ENCODE assay signal across 1 cellular context in the genomic region with DNA sequence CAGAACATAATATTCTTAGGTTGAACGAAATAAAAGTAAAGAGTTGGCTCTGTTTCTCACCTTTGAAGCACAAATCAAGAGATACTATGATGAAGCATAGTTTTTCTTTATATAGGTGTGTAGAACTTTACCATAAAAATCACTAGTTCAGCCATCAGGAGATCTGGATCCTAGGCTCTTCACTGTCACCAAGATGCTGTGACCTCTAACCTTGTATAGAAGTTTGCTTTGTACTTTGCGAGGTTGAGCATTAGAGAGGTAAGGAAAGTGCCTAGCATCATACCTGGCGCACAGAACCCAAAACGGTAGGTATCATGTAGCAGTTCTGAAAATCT.
TF ChIP-seq lines count a peak whose summit lies in the region.

No MANE protein-coding gene starts in this region.

TF ChIP-seq in HepG2, 621 proteins besides CTCF, POLR2A, EP300 and RAD21 (continued from another document):
- TF ChIP-seq CHD4 (IDR thresholded peaks at IDR 0.05; ENCODE audit: borderline replicate concordance, low read length) (0 out of 2 replicates have a peak, but pooled peaks have one; percentile 49), NR2F6 (IDR thresholded peaks at IDR 0.05) (peak; percentile 64; the same call in 1 of the 2 replicates), NR2F6 (CRISPR knock-in tag; IDR thresholded peaks at IDR 0.05) (0 out of 2 replicates have a peak, but pooled peaks have one; percentile 33), ZNF317 (CRISPR knock-in tag; IDR thresholded peaks at IDR 0.05) (0 out of 2 replicates have a peak, but pooled peaks have one; percentile 3), TAF15 (IDR thresholded peaks at IDR 0.05; ENCODE audit: low read depth, low read length, poor library complexity, severe bottlenecking) (no peak), ZFP62 (CRISPR knock-in tag; IDR thresholded peaks at IDR 0.05) (no peak), ZNF704 (CRISPR knock-in tag; IDR thresholded peaks at IDR 0.05; ENCODE audit: borderline replicate concordance) (no peak), NR2F1 (CRISPR knock-in tag; IDR thresholded peaks at IDR 0.05) (peak in 1 of 2 experiments; percentile 60; a peak in 2 of 4 replicates), ZNF792 (CRISPR knock-in tag; IDR thresholded peaks at IDR 0.05) (no peak), ZNF232 (CRISPR knock-in tag; IDR thresholded peaks at IDR 0.05; ENCODE audit: borderline replicate concordance) (0 out of 2 replicates have a peak, but pooled peaks have one; percentile 19), NRL (CRISPR knock-in tag; IDR thresholded peaks at IDR 0.05; ENCODE audit: borderline replicate concordance) (no peak), ZSCAN20 (CRISPR knock-in tag; IDR thresholded peaks at IDR 0.05; ENCODE audit: borderline replicate concordance) (no peak), ZNF12 (CRISPR knock-in tag; IDR thresholded peaks at IDR 0.05) (0 out of 2 replicates have a peak, but pooled peaks have one; percentile 30), CCDC6 (CRISPR knock-in tag; IDR thresholded peaks at IDR 0.05) (no peak), ZNF563 (CRISPR knock-in tag; IDR thresholded peaks at IDR 0.05) (peak; percentile 13; the same call in 1 of the 2 replicates), NFIC (IDR thresholded peaks at IDR 0.05; ENCODE audit: low read length) (0 out of 2 replicates have a peak, but pooled peaks have one; percentile 15), SIN3A (IDR thresholded peaks at IDR 0.05; ENCODE audit: borderline replicate concordance, low read depth, low read length) (no peak), MIER2 (CRISPR knock-in tag; IDR thresholded peaks at IDR 0.05) (0 out of 2 replicates have a peak, but pooled peaks have one; percentile 16), ZNF292 (CRISPR knock-in tag; IDR thresholded peaks at IDR 0.05; ENCODE audit: borderline replicate concordance, low read depth) (0 out of 2 replicates have a peak, but pooled peaks have one; percentile 7), ZC3H13 (CRISPR knock-in tag; IDR thresholded peaks at IDR 0.05) (0 out of 2 replicates have a peak, but pooled peaks have one; percentile 8), ZFP90 (CRISPR knock-in tag; IDR thresholded peaks at IDR 0.05; ENCODE audit: borderline replicate concordance) (no peak), ZFP41 (CRISPR knock-in tag; IDR thresholded peaks at IDR 0.05; ENCODE audit: borderline replicate concordance) (no peak), ZNF275 (CRISPR knock-in tag; IDR thresholded peaks at IDR 0.05; ENCODE audit: borderline replicate concordance) (0 out of 2 replicates have a peak, but pooled peaks have one; percentile 21), THAP11 (CRISPR knock-in tag; IDR thresholded peaks at IDR 0.05) (no peak), TOPORS (CRISPR knock-in tag; IDR thresholded peaks at IDR 0.05) (0 out of 2 replicates have a peak, but pooled peaks have one; percentile 5), ATF3 (CRISPR knock-in tag; IDR thresholded peaks at IDR 0.05) (no peak), ZNF180 (CRISPR knock-in tag; IDR thresholded peaks at IDR 0.05; ENCODE audit: borderline replicate concordance, low read depth) (0 out of 2 replicates have a peak, but pooled peaks have one; percentile 41), PHF21A (CRISPR knock-in tag; IDR thresholded peaks at IDR 0.05) (no peak)
- TF ChIP-seq, protein P1, sequence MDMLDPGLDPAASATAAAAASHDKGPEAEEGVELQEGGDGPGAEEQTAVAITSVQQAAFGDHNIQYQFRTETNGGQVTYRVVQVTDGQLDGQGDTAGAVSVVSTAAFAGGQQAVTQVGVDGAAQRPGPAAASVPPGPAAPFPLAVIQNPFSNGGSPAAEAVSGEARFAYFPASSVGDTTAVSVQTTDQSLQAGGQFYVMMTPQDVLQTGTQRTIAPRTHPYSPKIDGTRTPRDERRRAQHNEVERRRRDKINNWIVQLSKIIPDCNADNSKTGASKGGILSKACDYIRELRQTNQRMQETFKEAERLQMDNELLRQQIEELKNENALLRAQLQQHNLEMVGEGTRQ (IDR thresholded peaks at IDR 0.05; ENCODE audit: low read depth, low read length) = no peak
- TF ChIP-seq, protein P1 (CRISPR knock-in tag; IDR thresholded peaks at IDR 0.05; ENCODE audit: borderline replicate concordance) = 0 out of 2 replicates have a peak, but pooled peaks have one; percentile 8
- TF ChIP-seq, protein P2, sequence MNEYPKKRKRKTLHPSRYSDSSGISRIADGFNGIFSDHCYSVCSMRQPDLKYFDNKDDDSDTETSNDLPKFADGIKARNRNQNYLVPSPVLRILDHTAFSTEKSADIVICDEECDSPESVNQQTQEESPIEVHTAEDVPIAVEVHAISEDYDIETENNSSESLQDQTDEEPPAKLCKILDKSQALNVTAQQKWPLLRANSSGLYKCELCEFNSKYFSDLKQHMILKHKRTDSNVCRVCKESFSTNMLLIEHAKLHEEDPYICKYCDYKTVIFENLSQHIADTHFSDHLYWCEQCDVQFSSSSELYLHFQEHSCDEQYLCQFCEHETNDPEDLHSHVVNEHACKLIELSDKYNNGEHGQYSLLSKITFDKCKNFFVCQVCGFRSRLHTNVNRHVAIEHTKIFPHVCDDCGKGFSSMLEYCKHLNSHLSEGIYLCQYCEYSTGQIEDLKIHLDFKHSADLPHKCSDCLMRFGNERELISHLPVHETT (CRISPR knock-in tag; conservative IDR thresholded peaks at IDR 0.05) = no peak
- TF ChIP-seq, protein P3, sequence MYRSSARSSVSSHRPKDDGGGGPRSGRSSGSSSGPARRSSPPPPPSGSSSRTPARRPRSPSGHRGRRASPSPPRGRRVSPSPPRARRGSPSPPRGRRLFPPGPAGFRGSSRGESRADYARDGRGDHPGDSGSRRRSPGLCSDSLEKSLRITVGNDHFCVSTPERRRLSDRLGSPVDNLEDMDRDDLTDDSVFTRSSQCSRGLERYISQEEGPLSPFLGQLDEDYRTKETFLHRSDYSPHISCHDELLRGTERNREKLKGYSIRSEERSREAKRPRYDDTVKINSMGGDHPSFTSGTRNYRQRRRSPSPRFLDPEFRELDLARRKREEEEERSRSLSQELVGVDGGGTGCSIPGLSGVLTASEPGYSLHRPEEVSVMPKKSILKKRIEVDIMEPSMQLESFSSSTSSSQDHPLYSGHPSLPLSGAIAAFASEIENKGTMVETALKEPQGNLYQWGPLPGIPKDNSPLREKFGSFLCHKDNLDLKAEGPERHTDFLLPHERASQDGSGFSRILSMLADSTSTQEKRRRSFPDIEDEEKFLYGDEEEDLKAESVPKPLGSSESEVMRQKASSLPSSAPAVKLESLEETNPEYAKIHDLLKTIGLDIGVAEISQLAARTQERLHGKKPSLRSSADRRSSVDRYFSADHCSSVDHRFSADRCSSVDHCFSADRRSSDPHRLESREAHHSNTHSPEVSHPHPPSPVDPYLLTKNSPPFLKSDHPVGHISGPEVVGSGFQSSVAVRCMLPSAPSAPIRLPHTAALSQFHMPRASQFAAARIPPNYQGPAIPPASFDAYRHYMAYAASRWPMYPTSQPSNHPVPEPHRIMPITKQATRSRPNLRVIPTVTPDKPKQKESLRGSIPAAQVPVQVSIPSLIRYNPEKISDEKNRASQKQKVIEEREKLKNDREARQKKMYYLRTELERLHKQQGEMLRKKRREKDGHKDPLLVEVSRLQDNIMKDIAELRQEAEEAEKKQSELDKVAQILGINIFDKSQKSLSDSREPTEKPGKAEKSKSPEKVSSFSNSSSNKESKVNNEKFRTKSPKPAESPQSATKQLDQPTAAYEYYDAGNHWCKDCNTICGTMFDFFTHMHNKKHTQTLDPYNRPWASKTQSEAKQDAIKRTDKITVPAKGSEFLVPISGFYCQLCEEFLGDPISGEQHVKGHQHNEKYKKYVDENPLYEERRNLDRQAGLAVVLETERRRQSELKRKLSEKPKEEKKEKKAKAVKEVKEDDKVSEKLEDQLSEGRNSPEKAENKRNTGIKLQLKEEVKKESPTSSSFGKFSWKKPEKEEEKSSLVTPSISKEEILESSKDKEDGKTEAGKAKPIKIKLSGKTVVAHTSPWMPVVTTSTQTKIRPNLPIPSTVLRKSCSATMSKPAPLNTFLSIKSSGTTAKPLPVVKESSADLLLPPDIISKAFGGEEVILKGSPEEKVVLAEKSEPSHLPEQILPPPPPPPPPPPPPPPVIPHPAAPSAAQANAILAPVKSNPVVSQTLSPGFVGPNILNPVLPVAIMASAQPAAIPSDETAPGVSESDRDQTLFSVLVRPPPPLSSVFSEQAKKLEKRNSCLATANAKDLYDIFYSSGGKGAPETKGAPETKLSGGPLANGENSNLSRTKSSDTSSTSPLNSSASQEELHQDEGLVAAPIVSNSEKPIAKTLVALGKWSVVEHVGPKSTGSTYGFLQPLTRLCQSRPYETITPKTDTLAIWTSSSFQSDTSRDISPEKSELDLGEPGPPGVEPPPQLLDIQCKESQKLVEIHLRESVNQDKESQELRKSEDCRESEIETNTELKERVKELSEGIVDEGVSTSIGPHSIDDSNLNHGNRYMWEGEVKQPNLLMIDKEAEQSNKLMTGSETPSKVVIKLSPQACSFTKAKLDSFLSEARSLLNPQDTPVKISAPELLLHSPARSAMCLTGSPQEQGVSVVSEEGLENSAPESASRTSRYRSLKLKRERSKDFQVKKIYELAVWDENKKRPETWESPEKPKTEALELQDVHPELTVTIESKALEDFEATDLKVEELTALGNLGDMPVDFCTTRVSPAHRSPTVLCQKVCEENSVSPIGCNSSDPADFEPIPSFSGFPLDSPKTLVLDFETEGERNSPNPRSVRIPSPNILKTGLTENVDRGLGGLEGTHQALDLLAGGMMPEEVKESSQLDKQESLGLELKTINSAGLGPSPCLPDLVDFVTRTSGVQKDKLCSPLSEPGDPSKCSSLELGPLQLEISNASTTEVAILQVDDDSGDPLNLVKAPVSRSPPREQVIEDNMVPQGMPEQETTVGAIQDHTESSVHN (CRISPR knock-in tag; IDR thresholded peaks at IDR 0.05) = peak; percentile 32; the same call in 1 of the 2 replicates
